In the genomic region with DNA sequence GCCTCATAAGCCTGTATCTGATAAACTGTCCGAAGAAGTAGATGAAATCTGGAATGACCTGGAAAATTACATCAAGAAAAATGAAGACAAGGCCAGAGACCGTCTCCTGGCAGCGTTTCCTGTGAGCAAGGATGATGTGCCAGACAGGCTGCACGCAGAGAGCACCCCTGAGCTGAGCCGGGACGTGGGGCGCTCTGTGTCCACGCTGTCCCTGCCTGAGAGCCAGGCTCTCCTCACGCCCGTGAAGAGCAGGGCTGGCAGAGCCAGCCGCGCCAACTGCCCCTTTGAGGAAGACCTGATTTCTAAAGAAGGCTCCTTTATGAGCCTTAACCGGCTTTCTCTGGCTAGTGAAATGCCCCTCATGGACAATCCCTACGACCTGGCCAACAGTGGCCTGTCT, we compare ENCODE assay signal across 1 cellular context.
TF ChIP-seq lines count a peak whose summit lies in the region.

No MANE protein-coding gene starts in this region.

TF ChIP-seq in HCT116, 20 proteins besides CTCF, POLR2A, EP300 and RAD21 (continued from another document):
- TF ChIP-seq, protein P1, sequence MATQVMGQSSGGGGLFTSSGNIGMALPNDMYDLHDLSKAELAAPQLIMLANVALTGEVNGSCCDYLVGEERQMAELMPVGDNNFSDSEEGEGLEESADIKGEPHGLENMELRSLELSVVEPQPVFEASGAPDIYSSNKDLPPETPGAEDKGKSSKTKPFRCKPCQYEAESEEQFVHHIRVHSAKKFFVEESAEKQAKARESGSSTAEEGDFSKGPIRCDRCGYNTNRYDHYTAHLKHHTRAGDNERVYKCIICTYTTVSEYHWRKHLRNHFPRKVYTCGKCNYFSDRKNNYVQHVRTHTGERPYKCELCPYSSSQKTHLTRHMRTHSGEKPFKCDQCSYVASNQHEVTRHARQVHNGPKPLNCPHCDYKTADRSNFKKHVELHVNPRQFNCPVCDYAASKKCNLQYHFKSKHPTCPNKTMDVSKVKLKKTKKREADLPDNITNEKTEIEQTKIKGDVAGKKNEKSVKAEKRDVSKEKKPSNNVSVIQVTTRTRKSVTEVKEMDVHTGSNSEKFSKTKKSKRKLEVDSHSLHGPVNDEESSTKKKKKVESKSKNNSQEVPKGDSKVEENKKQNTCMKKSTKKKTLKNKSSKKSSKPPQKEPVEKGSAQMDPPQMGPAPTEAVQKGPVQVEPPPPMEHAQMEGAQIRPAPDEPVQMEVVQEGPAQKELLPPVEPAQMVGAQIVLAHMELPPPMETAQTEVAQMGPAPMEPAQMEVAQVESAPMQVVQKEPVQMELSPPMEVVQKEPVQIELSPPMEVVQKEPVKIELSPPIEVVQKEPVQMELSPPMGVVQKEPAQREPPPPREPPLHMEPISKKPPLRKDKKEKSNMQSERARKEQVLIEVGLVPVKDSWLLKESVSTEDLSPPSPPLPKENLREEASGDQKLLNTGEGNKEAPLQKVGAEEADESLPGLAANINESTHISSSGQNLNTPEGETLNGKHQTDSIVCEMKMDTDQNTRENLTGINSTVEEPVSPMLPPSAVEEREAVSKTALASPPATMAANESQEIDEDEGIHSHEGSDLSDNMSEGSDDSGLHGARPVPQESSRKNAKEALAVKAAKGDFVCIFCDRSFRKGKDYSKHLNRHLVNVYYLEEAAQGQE (IDR thresholded peaks at IDR 0.05; ENCODE audit: low read depth): no peak
